ENCODE assay signal across 22 cellular contexts in the genomic region with DNA sequence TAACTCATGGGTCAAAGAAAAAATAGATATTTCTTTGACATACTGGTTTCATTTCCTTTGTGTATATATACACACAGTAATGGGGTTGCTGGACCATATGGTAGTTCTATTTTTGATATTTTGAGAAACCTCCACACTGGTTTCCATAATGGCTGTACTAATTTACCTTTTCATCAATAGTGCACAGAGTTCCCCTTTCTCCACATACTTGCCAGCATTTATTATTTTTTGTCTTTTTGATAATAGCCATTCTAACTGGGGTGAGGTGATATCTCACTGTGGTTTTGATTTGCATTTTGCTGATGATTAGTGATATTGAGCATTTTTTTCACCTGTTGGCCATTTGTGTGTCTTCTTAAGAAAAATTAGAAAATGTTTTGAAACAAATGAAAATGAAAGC.
DNase-seq lines count a peak whose midpoint lies in the region; ATAC-seq and TF ChIP-seq lines count a peak whose summit lies in the region.
"Had no signal": no experiment of that assay in that cellular context is flagged by ENCODE, and none has a peak within 500 bp of the region (broad histone marks: within the 10 kb centered on the region; RNA-seq: fewer than 3 reads in every experiment).

No MANE protein-coding gene starts in this region.

- ATAC-seq in GM18502 (IDR thresholded peaks at IDR 0.05; ENCODE audit: poor library complexity, unreplicated experiment) (peak; percentile 74), GM19463 (IDR thresholded peaks at IDR 0.05; ENCODE audit: unreplicated experiment) (peak; percentile 54), HG02884 (IDR thresholded peaks at IDR 0.05; ENCODE audit: unreplicated experiment) (peak; percentile 59)
- ATAC-seq: left lobe of liver; naive thymus-derived CD8-positive, alpha-beta T cell had no signal

- peak; percentile 59 for DNase-seq in MM.1S
- no peak for DNase-seq in OCI-M1 (lab: John Stamatoyannopoulos, UW)
- DNase-seq in immature natural killer cell = no peak
- DNase-seq in activated gamma-delta T cell treated with Interleukin-2 at 50 U/mL for 16 hours = no peak
- no peak for DNase-seq in activated CD8-positive, alpha-beta memory T cell treated with anti-CD3 and anti-CD28 coated beads, Interleukin-2, amount 50 U/mL, for 4 hours
- DNase-seq: activated CD4-positive, alpha-beta T cell treated with anti-CD3 and anti-CD28 coated beads, Interleukin-2, amount 50 U/mL, for 4 hours; activated gamma-delta T cell; adrenal gland; Calu3; cortex of kidney; naive thymus-derived CD8-positive, alpha-beta T cell; NCI-H1417 treated with DMSO at 0.1 percent for 48 hours; NCI-H510A treated with DMSO at 0.1 percent for 48 hours; stimulated activated CD8-positive, alpha-beta memory T cell treated with anti-CD3 and anti-CD28 coated beads, Interleukin-4, amount 100 ng/mL, for 48 hours; uterus; WERI-Rb-1 had no signal

- peaks cover 0 to 13% (median 9%) of the 10 kb centered on the region in 6 donors for H3K9me3 Mint-ChIP-seq in immature natural killer cell

- no peaks in the 10 kb centered on the region for H4K20me1 ChIP-seq in MM.1S (ENCODE audit: insufficient read depth, low read length)
- H4K20me1 ChIP-seq: BLaER1 had no signal

- H3K4me2 ChIP-seq in MM.1S (ENCODE audit: low read depth, low read length) = peak overlapping the region; percentile 59
- H3K4me2 ChIP-seq: BLaER1 had no signal

- peak overlapping the region; percentile 12; the same call in 1 of the 2 replicates for H3K4me3 ChIP-seq in MM.1S (ENCODE audit: low read length)
- H3K4me3 ChIP-seq: adrenal gland, BLaER1, uterus had no signal

- no peaks in the 10 kb centered on the region for H3K9me2 ChIP-seq in MM.1S (replicated peaks; ENCODE audit: insufficient read depth, low read length)

- no peak overlapping the region for H3K4me3 Mint-ChIP-seq in immature natural killer cell
- H3K4me3 Mint-ChIP-seq: naive thymus-derived CD8-positive, alpha-beta T cell; T-helper 2 cell treated with Interferon-gamma antibody and Interleukin-4, amounts not matched to agents 5 μg/mL and 100 μg/mL, for 36 hours had no signal

- H3K27me3 ChIP-seq in MM.1S (replicated peaks; ENCODE audit: insufficient read depth, low read length) = no peaks in the 10 kb centered on the region
- H3K27me3 ChIP-seq: adrenal gland, BLaER1, uterus had no signal

- peaks cover 10% of the 10 kb centered on the region for H3F3A ChIP-seq in MM.1S (ENCODE audit: insufficient read depth, low read length)

- H3K4me1 ChIP-seq in MM.1S (ENCODE audit: low read length) = peaks cover 20% of the 10 kb centered on the region
- H3K4me1 ChIP-seq: adrenal gland, BLaER1, uterus had no signal

- H3K27ac ChIP-seq in MM.1S (ENCODE audit: low read length) = peak overlapping the region; percentile 54; the same call in 1 of the 2 replicates
- H3K27ac ChIP-seq: adrenal gland, BLaER1, uterus, WERI-Rb-1 had no signal

- no peak for TF ChIP-seq CTCF in MM.1S (IDR thresholded peaks at IDR 0.05; ENCODE audit: low read length)

- no peak overlapping the region for H3K27ac Mint-ChIP-seq in immature natural killer cell
- H3K27ac Mint-ChIP-seq: naive thymus-derived CD8-positive, alpha-beta T cell; T-helper 2 cell treated with Interferon-gamma antibody and Interleukin-4, amounts not matched to agents 5 μg/mL and 100 μg/mL, for 36 hours had no signal

- peaks cover 0 to 5% (median 0%) of the 10 kb centered on the region in 3 donors for H3K27me3 Mint-ChIP-seq in immature natural killer cell (ENCODE audit: low read depth in 3 of 3)
- H3K27me3 Mint-ChIP-seq: naive thymus-derived CD8-positive, alpha-beta T cell had no signal

- H3K36me3 ChIP-seq in MM.1S (replicated peaks; ENCODE audit: insufficient read depth, low read length) = no peaks in the 10 kb centered on the region
- H3K36me3 ChIP-seq: adrenal gland, BLaER1, uterus had no signal

- H3K79me2 ChIP-seq in MM.1S (ENCODE audit: low read length) = no peaks in the 10 kb centered on the region

- no peaks in the 10 kb centered on the region for H3K9me3 ChIP-seq in MM.1S (replicated peaks; ENCODE audit: insufficient read depth, low read length)
- H3K9me3 ChIP-seq: uterus had no signal

- peaks cover 3 to 14% (median 7%) of the 10 kb centered on the region in 3 donors for H3K36me3 Mint-ChIP-seq in immature natural killer cell

- no peak overlapping the region for H2AFZ ChIP-seq in MM.1S (ENCODE audit: low read length)

- no peak overlapping the region for H3K9ac ChIP-seq in MM.1S (ENCODE audit: low read length)
- H3K9ac ChIP-seq: BLaER1 had no signal

- H3K4me1 Mint-ChIP-seq in immature natural killer cell = no peaks in the 10 kb centered on the region
